In genomic region chr10:102795453-102796406, GRCh38 we compare ENCODE assay signal across 9 cellular contexts. TPM values are rescaled to one million over a fixed set of nuclear protein-coding genes. Genes with fewer than 3 reads are reported as not detected.
DNase-seq lines count a peak whose midpoint lies in the region; ATAC-seq and TF ChIP-seq lines count a peak whose summit lies in the region.
"Had no signal": no experiment of that assay in that cellular context is flagged by ENCODE, and none has a peak within 500 bp of the region (broad histone marks: within the 10 kb centered on the region; RNA-seq: fewer than 3 reads in every experiment).

No MANE protein-coding gene starts in this region.

- WGBS in transverse colon (ENCODE audit: low coverage in 1 of 2), 2 donors = 48 to 65% methylated on average over 12 to 15 of the region's 15 CpGs

- H3K27me3 ChIP-seq in right atrium auricular region = no peaks in the 10 kb centered on the region
- no peaks in the 10 kb centered on the region for H3K27me3 ChIP-seq in transverse colon

- peak overlapping the region; percentile 27 to 50 for H3K4me3 Mint-ChIP-seq in activated T-cell treated with anti-CD3 and anti-CD28 coated beads, Interleukin-2, amount 50 U/mL, for 72 hours

- TF ChIP-seq CTCF in right atrium auricular region (IDR thresholded peaks at IDR 0.05) (no peak), transverse colon (IDR thresholded peaks at IDR 0.05) (no peak), GM13977 (IDR thresholded peaks at IDR 0.05; ENCODE audit: extremely low read depth, insufficient read depth, missing control alignments) (no peak)

- H3K27me3 Mint-ChIP-seq in activated T-cell treated with anti-CD3 and anti-CD28 coated beads, Interleukin-2, amount 50 U/mL, for 72 hours (ENCODE audit: low read depth) = no peaks in the 10 kb centered on the region

- no peak for ATAC-seq in activated T-cell treated with anti-CD3 and anti-CD28 coated beads, Interleukin-2, amount 50 U/mL, for 72 hours (replicated peaks in 1 of 2)

- H3K9me3 ChIP-seq in KOPT-K1 (ENCODE audit: insufficient read depth, low read length, poor library complexity, severe bottlenecking) = no peaks in the 10 kb centered on the region
- H3K9me3 ChIP-seq in right atrium auricular region = no peaks in the 10 kb centered on the region
- no peaks in the 10 kb centered on the region for H3K9me3 ChIP-seq in transverse colon

- H3K4me1 ChIP-seq in right atrium auricular region (peaks cover 0 to 98% of the 10 kb centered on the region in 2 donors), transverse colon (peaks cover 32 to 74% (median 33%) of the 10 kb centered on the region in 4 donors)

- in situ Hi-C loops in transverse colon (cut with MboI; ENCODE audit: low pct_ligation_motif_present in 1 of 4, low pct_unique_long_range_greater_than_20kb in 1 of 4, low sequenced_read_pairs in 3 of 4) = no loop called here
- in situ Hi-C loops in GM13977 (cut with MboI; ENCODE audit: low pct_unique_long_range_greater_than_20kb, low sequenced_read_pairs, unreplicated experiment) = no loop called here

- no peaks in the 10 kb centered on the region for H3K36me3 Mint-ChIP-seq in activated T-cell treated with anti-CD3 and anti-CD28 coated beads, Interleukin-2, amount 50 U/mL, for 72 hours (ENCODE audit: insufficient read depth in 2 of 2)

- H3K4me1 Mint-ChIP-seq in activated T-cell treated with anti-CD3 and anti-CD28 coated beads, Interleukin-2, amount 50 U/mL, for 72 hours (ENCODE audit: low read depth) = peaks cover 19% of the 10 kb centered on the region

- no peaks in the 10 kb centered on the region for H3K9me3 Mint-ChIP-seq in activated T-cell treated with anti-CD3 and anti-CD28 coated beads, Interleukin-2, amount 50 U/mL, for 72 hours

- H3K4me3 ChIP-seq in right atrium auricular region = no peak overlapping the region
- no peak overlapping the region for H3K4me3 ChIP-seq in transverse colon

- intact Hi-C loops in transverse colon (cut with DNase I; ENCODE audit: low total_unique reads) = no loop called here

- DNase-seq in activated T-cell treated with anti-CD3 and anti-CD28 coated beads, Interleukin-2, amount 50 U/mL, for 72 hours = no peak
- no peak for DNase-seq in activated T-cell treated with anti-CD3 and anti-CD28 coated beads for 4 hours
- DNase-seq in right atrium auricular region (ENCODE audit: low spot score) = no peak
- no peak for DNase-seq in transverse colon
- DNase-seq in COR-L47 (lab: John Stamatoyannopoulos, UW) = no peak
- DNase-seq in GM13977 (ENCODE audit: low spot score) = no peak
- DNase-seq in NCI-H510A (lab: John Stamatoyannopoulos, UW) = no peak

- no peak for TF ChIP-seq EP300 in transverse colon (IDR thresholded peaks at IDR 0.05; ENCODE audit: low read depth)

- peak overlapping the region; percentile 15 for H3K27ac ChIP-seq in KOPT-K1 (ENCODE audit: low read depth, low read length, poor library complexity, severe bottlenecking)
- peak overlapping the region; percentile 78 to 87 for H3K27ac ChIP-seq in right atrium auricular region
- H3K27ac ChIP-seq in transverse colon = peak overlapping the region; percentile 71 to 83 (median 76)
- H3K27ac ChIP-seq: C4-2B had no signal

- peak overlapping the region; percentile 38 for H3K27ac Mint-ChIP-seq in activated T-cell treated with anti-CD3 and anti-CD28 coated beads, Interleukin-2, amount 50 U/mL, for 72 hours

- H3K36me3 ChIP-seq in KOPT-K1 (ENCODE audit: insufficient read depth, low read length) (peaks cover 32% of the 10 kb centered on the region), right atrium auricular region (peaks cover 21% of the 10 kb centered on the region), transverse colon (peaks cover 0 to 11% (median 5%) of the 10 kb centered on the region in 4 donors)

- TF ChIP-seq POLR2A in transverse colon (IDR thresholded peaks at IDR 0.05) = no peak

RNA-seq across cellular contexts. Expression of gene CYP17A1, which starts 41.5 kb away (rescaled TPM):
- total RNA-seq in activated T-cell treated with anti-CD3 and anti-CD28 coated beads, Interleukin-2, amount 50 U/mL, for 72 hours = not detected
- total RNA-seq in right atrium auricular region (under 1 TPM in 1 of 2 donors, not detected in 1; 0.47 TPM), transverse colon (10 to 100 TPM in 1 of 4 donors, not detected in 3; 13.3 TPM)

RNA-seq across cellular contexts. Expression of gene WBP1L, which starts 52.0 kb away (rescaled TPM):
- 10 to 100 TPM; 19.6 to 20.1 TPM for total RNA-seq in activated T-cell treated with anti-CD3 and anti-CD28 coated beads, Interleukin-2, amount 50 U/mL, for 72 hours
- total RNA-seq in right atrium auricular region (10 to 100 TPM; 46.1 to 94.4 TPM), transverse colon (100 to 1,000 TPM in 2 of 4 donors, 10 to 100 TPM in 2; 68.9 to 168 (median 129) TPM)

RNA-seq across cellular contexts. Expression of gene BORCS7, which starts 58.3 kb away (rescaled TPM):
- 1 to 10 TPM; 8.3 to 8.6 TPM for total RNA-seq in activated T-cell treated with anti-CD3 and anti-CD28 coated beads, Interleukin-2, amount 50 U/mL, for 72 hours
- 10 to 100 TPM; 22.5 to 25.3 TPM for total RNA-seq in right atrium auricular region
- total RNA-seq in transverse colon = 10 to 100 TPM in 3 of 4 donors, 1 to 10 TPM in 1; 4.1 to 39.4 (median 32.5) TPM

Comparison
In these comparisons a context has a peak if more than half of its experiments do, and no peak if none do; other contexts are left out.
1. H3K27ac ChIP-seq: peak in every context shown above with its lines; median percentile 82 in right atrium auricular region; 76 in transverse colon; 15 in KOPT-K1.